Comparison of ENCODE assay signal across 14 cellular contexts in genomic region chr4:39745920-39746319, GRCh38.
"Had no signal": no experiment of that assay in that cellular context is flagged by ENCODE, and none has a peak within 500 bp of the region (broad histone marks: within the 10 kb centered on the region; RNA-seq: fewer than 3 reads in every experiment).

No MANE protein-coding gene starts in this region.

- H3K27ac Mint-ChIP-seq: activated naive CD4-positive, alpha-beta T cell treated with anti-CD3 and anti-CD28 coated beads for 36 hours had no signal

- H3K4me1 Mint-ChIP-seq: brain had no signal

- DNase-seq: activated CD4-positive, alpha-beta memory T cell treated with anti-CD3 and anti-CD28 coated beads for 36 hours; activated CD4-positive, CD25-positive, alpha-beta regulatory T cell treated with anti-CD3 and anti-CD28 coated beads, Interleukin-2, amount 50 U/mL, for 72 hours; activated CD8-positive, alpha-beta memory T cell treated with anti-CD3 and anti-CD28 coated beads, Interleukin-2, amount 50 U/mL, for 4 hours; activated naive CD4-positive, alpha-beta T cell treated with anti-CD3 and anti-CD28 coated beads for 36 hours; immature natural killer cell; lower lobe of right lung; midbrain; right cardiac atrium; small intestine; T-helper 2 cell; trophoblast cell had no signal

- H3K27me3 Mint-ChIP-seq: activated CD4-positive, alpha-beta memory T cell treated with anti-CD3 and anti-CD28 coated beads for 36 hours; brain had no signal

- H3K4me3 Mint-ChIP-seq: activated CD4-positive, alpha-beta memory T cell treated with anti-CD3 and anti-CD28 coated beads for 36 hours; activated naive CD4-positive, alpha-beta T cell treated with anti-CD3 and anti-CD28 coated beads for 36 hours; activated T-helper 1 cell treated with anti-CD3 and anti-CD28 coated beads, Interleukin-12 subunit alpha, Interleukin-12 subunit beta, Interleukin-2, Interleukin-4 antibody, amounts not matched to agents 30 ng/mL and 10 ng/mL and 1 ng/mL, durations not matched to agents 14 hours and 24 hours and 36 hours; brain; immature natural killer cell had no signal

- H3K9me3 Mint-ChIP-seq: activated CD4-positive, alpha-beta memory T cell treated with anti-CD3 and anti-CD28 coated beads for 36 hours; activated naive CD4-positive, alpha-beta T cell treated with anti-CD3 and anti-CD28 coated beads for 36 hours; activated T-helper 1 cell treated with anti-CD3 and anti-CD28 coated beads, Interleukin-12 subunit alpha, Interleukin-12 subunit beta, Interleukin-2, Interleukin-4 antibody, amounts not matched to agents 30 ng/mL and 10 ng/mL and 1 ng/mL, durations not matched to agents 14 hours and 24 hours and 36 hours; brain; immature natural killer cell had no signal

- ATAC-seq: esophagus mucosa, lower lobe of right lung, right cardiac atrium had no signal

- H3K36me3 Mint-ChIP-seq: immature natural killer cell had no signal
